23 cellular contexts compared by ENCODE assay signal in genomic region chr4:65083076-65083475, GRCh38.
DNase-seq lines count a peak whose midpoint lies in the region; ATAC-seq and TF ChIP-seq lines count a peak whose summit lies in the region.
"Had no signal": no experiment of that assay in that cellular context is flagged by ENCODE, and none has a peak within 500 bp of the region (broad histone marks: within the 10 kb centered on the region; RNA-seq: fewer than 3 reads in every experiment).

No MANE protein-coding gene starts in this region.

- no peak overlapping the region for H4K8ac ChIP-seq in mesendoderm (ENCODE audit: low read depth, low read length)

- no peak overlapping the region for H2BK5ac ChIP-seq in mesendoderm (ENCODE audit: low read length)

- H3K27ac ChIP-seq in GM23338 (ENCODE audit: low read depth) = no peak overlapping the region
- no peak overlapping the region for H3K27ac ChIP-seq in OCI-LY3 (ENCODE audit: low read length)
- H3K27ac ChIP-seq in mesendoderm (ENCODE audit: low read depth, low read length) = peak overlapping the region; percentile 36
- H3K27ac ChIP-seq: C4-2B, gastrocnemius medialis, suprapubic skin, uterus had no signal

- DNase-seq in GM23338 (ENCODE audit: low spot score) (no peak), fibroblast of the aortic adventitia (ENCODE audit: low read depth) (peak; percentile 2), mesendoderm (peak; percentile 93), NOMO-1 (lab: John Stamatoyannopoulos, UW; ENCODE audit: unreplicated experiment in 2 of 2) (no peak), GM19240 (ENCODE audit: insufficient read length, low spot score) (no peak)
- no peak for DNase-seq in stimulated activated CD8-positive, alpha-beta memory T cell treated with anti-CD3 and anti-CD28 coated beads, Interleukin-4, amount 100 ng/mL, for 48 hours
- DNase-seq in activated CD4-positive, alpha-beta memory T cell treated with anti-CD3 and anti-CD28 coated beads for 36 hours = no peak
- DNase-seq: activated CD4-positive, alpha-beta T cell treated with anti-CD3 and anti-CD28 coated beads for 1 hour; activated naive CD4-positive, alpha-beta T cell treated with anti-CD3 and anti-CD28 coated beads for 36 hours; activated T-cell treated with anti-CD3 and anti-CD28 coated beads, Interleukin-2, amount 50 U/mL, for 72 hours; erythroblast; gastrocnemius medialis; H9; kidney glomerular epithelial cell; MG63; NCI-H1436; NCI-H526 treated with DMSO at 0.1 percent for 48 hours; SIG-M5; T-cell; uterus had no signal

- CTCF ChIA-PET in activated CD4-positive, alpha-beta memory T cell treated with anti-CD3 and anti-CD28 coated beads for 36 hours (lab: Charles Lee) = no interaction called here

- H3K56ac ChIP-seq in mesendoderm (ENCODE audit: low read length) = no peak overlapping the region

- no peaks in the 10 kb centered on the region for H3K4me1 ChIP-seq in GM23338 (ENCODE audit: insufficient read depth)
- no peaks in the 10 kb centered on the region for H3K4me1 ChIP-seq in OCI-LY3 (ENCODE audit: low read length)
- H3K4me1 ChIP-seq in mesendoderm (ENCODE audit: control insufficient read depth, low read depth, low read length) = no peaks in the 10 kb centered on the region
- H3K4me1 ChIP-seq: gastrocnemius medialis, suprapubic skin, uterus had no signal

- no peaks in the 10 kb centered on the region for H3K79me1 ChIP-seq in mesendoderm (ENCODE audit: low read length)

- H3K9me2 ChIP-seq in GM23338 (ENCODE audit: insufficient read depth) = no peaks in the 10 kb centered on the region; the same call in 1 of the 2 replicates

- H4K20me1 ChIP-seq in GM23338 (replicated peaks; ENCODE audit: insufficient read depth) = no peaks in the 10 kb centered on the region
- no peaks in the 10 kb centered on the region for H4K20me1 ChIP-seq in OCI-LY3 (ENCODE audit: insufficient read depth, low read length)

- H2AFZ ChIP-seq in GM23338 (peak overlapping the region; percentile 21; the same call in 1 of the 2 replicates), OCI-LY3 (ENCODE audit: low read depth, low read length) (0 out of 2 replicates have a peak overlapping the region, but pooled peaks have one; percentile 11)

- no peak overlapping the region for H3K4ac ChIP-seq in mesendoderm (ENCODE audit: low read depth, low read length)

- H2BK15ac ChIP-seq in mesendoderm (replicated peaks; ENCODE audit: low read depth) = no peak overlapping the region

- no peak overlapping the region for H4K5ac ChIP-seq in mesendoderm (ENCODE audit: low read length)

- H3K4me2 ChIP-seq in GM23338 (no peak overlapping the region), OCI-LY3 (ENCODE audit: low read length) (no peak overlapping the region), mesendoderm (ENCODE audit: low read length) (no peak overlapping the region)

- H3K9me3 Mint-ChIP-seq in GM23338 = peaks cover 25% of the 10 kb centered on the region
- H3K9me3 Mint-ChIP-seq in activated CD4-positive, alpha-beta memory T cell treated with anti-CD3 and anti-CD28 coated beads for 36 hours = peaks cover 11% of the 10 kb centered on the region

- no peaks in the 10 kb centered on the region for H3K9me3 ChIP-seq in OCI-LY3 (ENCODE audit: insufficient read depth, low read length)
- H3K9me3 ChIP-seq: gastrocnemius medialis, MG63, suprapubic skin, uterus had no signal

- POLR2A ChIA-PET in activated CD4-positive, alpha-beta memory T cell treated with anti-CD3 and anti-CD28 coated beads for 36 hours (lab: Charles Lee) = no interaction called here

- no peaks in the 10 kb centered on the region for H3F3A ChIP-seq in GM23338 (replicated peaks; ENCODE audit: low read depth)

- no peak overlapping the region for H2AK5ac ChIP-seq in mesendoderm (ENCODE audit: low read length)

- H3K27me3 ChIP-seq in GM23338 (ENCODE audit: insufficient read depth) (no peaks in the 10 kb centered on the region), OCI-LY3 (ENCODE audit: low read depth, low read length) (no peaks in the 10 kb centered on the region), mesendoderm (ENCODE audit: insufficient read depth, low read length, poor library complexity) (no peaks in the 10 kb centered on the region)
- H3K27me3 ChIP-seq: gastrocnemius medialis, MG63, suprapubic skin, uterus had no signal

- no CpG with 5 or more reads among the region's 3 CpGs for WGBS in mesendoderm (ENCODE audit: extremely low coverage, insufficient coverage, low lambda C conversion rate)

- H3K4me3 Mint-ChIP-seq in GM23338 = no peak overlapping the region
- H3K4me3 Mint-ChIP-seq in activated CD4-positive, alpha-beta memory T cell treated with anti-CD3 and anti-CD28 coated beads for 36 hours = no peak overlapping the region
- H3K4me3 Mint-ChIP-seq: activated naive CD4-positive, alpha-beta T cell treated with anti-CD3 and anti-CD28 coated beads for 36 hours; activated T-cell treated with anti-CD3 and anti-CD28 coated beads, Interleukin-2, amount 50 U/mL, for 72 hours; H9; T-cell had no signal

- H3K4me3 ChIP-seq in GM23338 (no peak overlapping the region), OCI-LY3 (ENCODE audit: low read length) (no peak overlapping the region), fibroblast of the aortic adventitia (ENCODE audit: low read depth, low read length) (no peak overlapping the region), mesendoderm (ENCODE audit: low read length) (no peak overlapping the region)
- H3K4me3 ChIP-seq: gastrocnemius medialis, MG63, suprapubic skin, uterus had no signal

- H3K36me3 ChIP-seq in GM23338 (ENCODE audit: insufficient read depth) (no peaks in the 10 kb centered on the region), OCI-LY3 (replicated peaks; ENCODE audit: low read depth, low read length) (no peaks in the 10 kb centered on the region), mesendoderm (ENCODE audit: control insufficient read depth, insufficient read depth, low read length) (no peaks in the 10 kb centered on the region)
- H3K36me3 ChIP-seq: gastrocnemius medialis, MG63, suprapubic skin, uterus had no signal

- H3K79me2 ChIP-seq in GM23338 (replicated peaks; ENCODE audit: insufficient read depth) = no peaks in the 10 kb centered on the region
- H3K79me2 ChIP-seq in OCI-LY3 (ENCODE audit: low read length) = no peaks in the 10 kb centered on the region
- no peaks in the 10 kb centered on the region for H3K79me2 ChIP-seq in mesendoderm (ENCODE audit: control insufficient read depth, insufficient read depth, low read length)

- peaks cover 11% of the 10 kb centered on the region for H3K36me3 Mint-ChIP-seq in GM23338 (ENCODE audit: low read depth)
- no peaks in the 10 kb centered on the region for H3K36me3 Mint-ChIP-seq in activated CD4-positive, alpha-beta memory T cell treated with anti-CD3 and anti-CD28 coated beads for 36 hours
- H3K36me3 Mint-ChIP-seq: T-cell had no signal

- no peak overlapping the region for H3K18ac ChIP-seq in mesendoderm (ENCODE audit: low read length)

- ATAC-seq in GM23338 = no peak
- ATAC-seq: activated T-cell treated with anti-CD3 and anti-CD28 coated beads, Interleukin-2, amount 50 U/mL, for 72 hours; gastrocnemius medialis; T-cell had no signal

- no peak overlapping the region for H2BK120ac ChIP-seq in mesendoderm (ENCODE audit: low read depth, low read length)

- H3K27me3 Mint-ChIP-seq in GM23338 (ENCODE audit: insufficient read depth, low read depth, poor library complexity) = no peaks in the 10 kb centered on the region
- no peaks in the 10 kb centered on the region for H3K27me3 Mint-ChIP-seq in activated CD4-positive, alpha-beta memory T cell treated with anti-CD3 and anti-CD28 coated beads for 36 hours
- H3K27me3 Mint-ChIP-seq: T-cell had no signal

- no peak overlapping the region for H3K23ac ChIP-seq in mesendoderm (ENCODE audit: low read length)

- intact Hi-C loops in activated CD4-positive, alpha-beta memory T cell treated with anti-CD3 and anti-CD28 coated beads for 36 hours (cut with micrococcal nuclease) = no loop called here

- no peaks in the 10 kb centered on the region for H3K4me1 Mint-ChIP-seq in GM23338
- H3K4me1 Mint-ChIP-seq in activated CD4-positive, alpha-beta memory T cell treated with anti-CD3 and anti-CD28 coated beads for 36 hours (ENCODE audit: low read depth) = no peaks in the 10 kb centered on the region
- H3K4me1 Mint-ChIP-seq: H9, T-cell had no signal

- H3K27ac Mint-ChIP-seq in GM23338 = no peak overlapping the region
- no peak overlapping the region for H3K27ac Mint-ChIP-seq in activated CD4-positive, alpha-beta memory T cell treated with anti-CD3 and anti-CD28 coated beads for 36 hours
- H3K27ac Mint-ChIP-seq: activated naive CD4-positive, alpha-beta T cell treated with anti-CD3 and anti-CD28 coated beads for 36 hours; activated T-cell treated with anti-CD3 and anti-CD28 coated beads, Interleukin-2, amount 50 U/mL, for 72 hours; H9; T-cell had no signal

- H3K9ac ChIP-seq in OCI-LY3 (ENCODE audit: low read length) (no peak overlapping the region), mesendoderm (ENCODE audit: low read length) (no peak overlapping the region)

- no peak for TF ChIP-seq CTCF in GM23338 (conservative IDR thresholded peaks at IDR 0.05; ENCODE audit: low read depth in 2 of 2)
- no peak for TF ChIP-seq CTCF in OCI-LY3 (IDR thresholded peaks at IDR 0.05; ENCODE audit: low read depth, low read length)
- TF ChIP-seq CTCF in fibroblast of the aortic adventitia (IDR thresholded peaks at IDR 0.05; ENCODE audit: insufficient read depth, low read length) = no peak

TF ChIP-seq in GM23338, 12 proteins besides CTCF, POLR2A, EP300 and RAD21:
- TF ChIP-seq ZNF331 (CRISPR knock-in tag; IDR thresholded peaks at IDR 0.05; ENCODE audit: low read depth) (no peak), STAT1 (IDR thresholded peaks at IDR 0.05; ENCODE audit: unreplicated experiment) (no peak), EZH2 (IDR thresholded peaks at IDR 0.05; ENCODE audit: low read depth, unreplicated experiment) (no peak)

Comparison
In these comparisons a context has a peak if more than half of its experiments do, and no peak if none do; other contexts are left out.
1. DNase-seq: peak in fibroblast of the aortic adventitia (single experiment) and mesendoderm (single experiment); none in GM23338 (single experiment), stimulated activated CD8-positive, alpha-beta memory T cell treated with anti-CD3 and anti-CD28 coated beads, Interleukin-4, amount 100 ng/mL, for 48 hours (single experiment), NOMO-1 (0 of 2), activated CD4-positive, alpha-beta memory T cell treated with anti-CD3 and anti-CD28 coated beads for 36 hours (single experiment) and GM19240 (single experiment).